In the genomic region with DNA sequence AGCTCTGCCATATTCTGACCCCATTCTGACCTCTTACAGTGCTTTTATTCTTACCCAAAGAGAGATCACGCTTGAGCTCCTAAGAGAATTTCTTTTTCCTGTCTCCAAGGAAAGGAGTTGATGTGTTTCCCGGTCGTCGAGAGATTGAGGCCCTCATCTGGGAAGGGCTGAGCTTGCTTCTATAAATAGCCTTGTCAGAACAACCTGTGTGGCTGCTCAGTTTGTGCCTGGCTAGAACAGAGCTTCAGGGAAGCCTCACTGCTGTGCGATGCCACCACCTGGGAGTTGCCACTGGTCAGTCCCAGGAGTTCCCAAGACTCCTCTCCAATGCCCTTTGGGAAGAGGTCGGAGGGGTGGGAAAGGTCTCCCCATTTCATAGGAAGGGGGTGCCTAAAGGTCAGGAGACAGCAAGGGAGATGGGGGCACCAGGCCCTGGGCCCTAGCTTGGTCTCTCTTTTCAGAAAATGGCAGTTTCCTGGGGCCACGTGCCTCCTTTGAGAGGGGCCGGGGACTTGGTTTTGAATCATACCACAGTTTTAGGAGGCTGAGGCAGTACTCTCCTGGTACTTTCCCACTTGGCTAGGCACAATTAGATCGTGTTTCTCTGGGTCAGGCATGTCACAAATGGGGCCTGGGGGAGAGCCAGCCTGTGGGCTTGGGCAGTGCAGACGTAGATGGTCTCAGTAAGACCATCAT, we compare ENCODE assay signal across 10 cellular contexts. TPM values are rescaled to one million over a fixed set of nuclear protein-coding genes. Genes with fewer than 3 reads are reported as not detected.
DNase-seq lines count a peak whose midpoint lies in the region; ATAC-seq, FAIRE-seq and TF ChIP-seq lines count a peak whose summit lies in the region.
"Had no signal": no experiment of that assay in that cellular context is flagged by ENCODE, and none has a peak within 500 bp of the region (broad histone marks: within the 10 kb centered on the region; RNA-seq: fewer than 3 reads in every experiment).

No MANE protein-coding gene starts in this region.

- H3K9me3 ChIP-seq in stomach, result no peaks in the 10 kb centered on the region

- peak overlapping the region; percentile 92 for H3K4me3 Mint-ChIP-seq in T-helper 1 cell treated with Interleukin-12 subunit alpha and Interleukin-12 subunit beta and Interleukin-4 antibody, amounts not matched to agents 30 μg/mL and 1 μg/mL, for 36 hours
- H3K4me3 Mint-ChIP-seq in activated CD8-positive, alpha-beta T cell treated with anti-CD3 and anti-CD28 coated beads for 36 hours, result peak overlapping the region; percentile 96

- peak overlapping the region; percentile 7 to 70 (median 60) for H3K4me3 ChIP-seq in stomach

- 47 to 58% (median 50%) methylated on average over 10 of the region's 10 CpGs for WGBS in stomach, 5 donors

- POLR2A ChIA-PET in activated CD8-positive, alpha-beta T cell treated with anti-CD3 and anti-CD28 coated beads for 36 hours (lab: Charles Lee), result interaction anchor here (0.7 to 30.6 kb wide), 4 partner anchors 1 to 93 kb away, joined by 3 to 1021 read pairs (median 512); no protein-coding TSS in a partner anchor

- TF ChIP-seq EP300 in stomach (IDR thresholded peaks at IDR 0.05), result no peak

- H3K27me3 Mint-ChIP-seq in T-helper 1 cell treated with Interleukin-12 subunit alpha and Interleukin-12 subunit beta and Interleukin-4 antibody, amounts not matched to agents 30 μg/mL and 1 μg/mL, for 36 hours (ENCODE audit: low read depth), result no peaks in the 10 kb centered on the region
- no peaks in the 10 kb centered on the region for H3K27me3 Mint-ChIP-seq in activated CD8-positive, alpha-beta T cell treated with anti-CD3 and anti-CD28 coated beads for 36 hours

- peak; percentile 38 for FAIRE-seq in islet of Langerhans (lab: Jason Lieb, UNC)

- peaks cover 62 to 100% (median 68%) of the 10 kb centered on the region in 4 donors for H3K4me1 ChIP-seq in stomach

- peak overlapping the region; percentile 86 for H3K27ac Mint-ChIP-seq in T-helper 1 cell treated with Interleukin-12 subunit alpha and Interleukin-12 subunit beta and Interleukin-4 antibody, amounts not matched to agents 30 μg/mL and 1 μg/mL, for 36 hours
- peak overlapping the region; percentile 100 for H3K27ac Mint-ChIP-seq in activated CD8-positive, alpha-beta T cell treated with anti-CD3 and anti-CD28 coated beads for 36 hours

- no peaks in the 10 kb centered on the region for H3K27me3 ChIP-seq in stomach

- H3K27ac ChIP-seq in stomach, result peak overlapping the region; percentile 21 to 94 (median 85)

- peaks cover 71% of the 10 kb centered on the region for H3K36me3 Mint-ChIP-seq in T-helper 1 cell treated with Interleukin-12 subunit alpha and Interleukin-12 subunit beta and Interleukin-4 antibody, amounts not matched to agents 30 μg/mL and 1 μg/mL, for 36 hours (ENCODE audit: low read depth)
- peaks cover 78% of the 10 kb centered on the region for H3K36me3 Mint-ChIP-seq in activated CD8-positive, alpha-beta T cell treated with anti-CD3 and anti-CD28 coated beads for 36 hours (ENCODE audit: low read depth)

- no peaks in the 10 kb centered on the region for H3K9me3 Mint-ChIP-seq in T-helper 1 cell treated with Interleukin-12 subunit alpha and Interleukin-12 subunit beta and Interleukin-4 antibody, amounts not matched to agents 30 μg/mL and 1 μg/mL, for 36 hours
- no peaks in the 10 kb centered on the region for H3K9me3 Mint-ChIP-seq in activated CD8-positive, alpha-beta T cell treated with anti-CD3 and anti-CD28 coated beads for 36 hours

- no peak for TF ChIP-seq CTCF in activated CD8-positive, alpha-beta T cell treated with anti-CD3 and anti-CD28 coated beads for 36 hours (IDR thresholded peaks at IDR 0.05)
- TF ChIP-seq CTCF in stomach (IDR thresholded peaks at IDR 0.05), result no peak

- peaks cover 70% of the 10 kb centered on the region for H3K4me1 Mint-ChIP-seq in T-helper 1 cell treated with Interleukin-12 subunit alpha and Interleukin-12 subunit beta and Interleukin-4 antibody, amounts not matched to agents 30 μg/mL and 1 μg/mL, for 36 hours (ENCODE audit: low read depth)
- H3K4me1 Mint-ChIP-seq in activated CD8-positive, alpha-beta T cell treated with anti-CD3 and anti-CD28 coated beads for 36 hours (ENCODE audit: low read depth), result peaks cover 59% of the 10 kb centered on the region

- intact Hi-C loops in activated CD8-positive, alpha-beta T cell treated with anti-CD3 and anti-CD28 coated beads for 36 hours (cut with micrococcal nuclease), result no loop called here
- intact Hi-C loops in stomach (cut with DNase I; ENCODE audit: low total_unique reads), result no loop called here

- no peak for TF ChIP-seq POLR2A in stomach (IDR thresholded peaks at IDR 0.05)

- DNase-seq in T-helper 1 cell (no peak), stomach (peak; percentile 51), KG1 (lab: John Stamatoyannopoulos, UW) (no peak)
- DNase-seq in activated CD8-positive, alpha-beta T cell treated with anti-CD3 and anti-CD28 coated beads for 36 hours, result peak; percentile 72
- DNase-seq: caudate nucleus, NCI-H146 had no signal

- H3K36me3 ChIP-seq in stomach, result peaks cover 3 to 10% (median 7%) of the 10 kb centered on the region in 4 donors

- ATAC-seq in activated CD8-positive, alpha-beta T cell treated with anti-CD3 and anti-CD28 coated beads for 36 hours, result peak; percentile 2
- no peak for ATAC-seq in GM21515 (IDR thresholded peaks at IDR 0.05; ENCODE audit: unreplicated experiment)
- no peak for ATAC-seq in HG03460 (IDR thresholded peaks at IDR 0.05; ENCODE audit: unreplicated experiment)

- CTCF ChIA-PET in activated CD8-positive, alpha-beta T cell treated with anti-CD3 and anti-CD28 coated beads for 36 hours (lab: Charles Lee), result interaction anchor here (1.0 to 24.5 kb wide), 6 partner anchors 8 to 52 kb away, joined by 3 to 583 read pairs (median 4); a partner anchor contains a TSS

RNA-seq across cellular contexts. Expression of a gene that starts 52.1 kb away (rescaled TPM):
- 100 to 1,000 TPM; 100 to 102 TPM for total RNA-seq in activated CD8-positive, alpha-beta T cell treated with anti-CD3 and anti-CD28 coated beads for 36 hours
- total RNA-seq in stomach, result 100 to 1,000 TPM in 1 of 5 donors, 10 to 100 TPM in 4; 16.9 to 130 (median 39.8) TPM
- polyA plus RNA-seq in stomach, result 10 to 100 TPM; 48.7 to 55.8 (median 48.9) TPM

RNA-seq across cellular contexts. Expression of a gene that starts 52.8 kb away (rescaled TPM):
- 100 to 1,000 TPM; 215 to 218 TPM for total RNA-seq in activated CD8-positive, alpha-beta T cell treated with anti-CD3 and anti-CD28 coated beads for 36 hours
- 10 to 100 TPM in 1 of 5 donors, 1 to 10 TPM in 4; 2.2 to 44.5 (median 5.8) TPM for total RNA-seq in stomach
- polyA plus RNA-seq in stomach, result 10 to 100 TPM in 1 of 3 donors, 1 to 10 TPM in 2; 8.1 to 13.6 (median 9.2) TPM

Comparison
In these comparisons a context has a peak if more than half of its experiments do, and no peak if none do; other contexts are left out.
1. DNase-seq: peak in activated CD8-positive, alpha-beta T cell treated with anti-CD3 and anti-CD28 coated beads for 36 hours (single experiment) and stomach (single experiment); none in T-helper 1 cell (0 of 5) and KG1 (single experiment).
2. RNA of a gene that starts 52.8 kb away (total RNA-seq): 215 to 218 TPM in activated CD8-positive, alpha-beta T cell treated with anti-CD3 and anti-CD28 coated beads for 36 hours; 2.2 to 44.5 TPM in stomach; every median in the first group is over 4 times any median in the second.